9 cellular contexts compared by ENCODE assay signal in genomic region chr10:81874878-81875679, GRCh38.
DNase-seq lines count a peak whose midpoint lies in the region; ATAC-seq and TF ChIP-seq lines count a peak whose summit lies in the region.
"Had no signal": no experiment of that assay in that cellular context is flagged by ENCODE, and none has a peak within 500 bp of the region (broad histone marks: within the 10 kb centered on the region; RNA-seq: fewer than 3 reads in every experiment).

Gene NRG3 (plus strand): TSS chr10:81875194.

- H3K27me3 ChIP-seq in brain microvascular endothelial cell (replicated peaks), result peaks cover 12% of the 10 kb centered on the region

- TF ChIP-seq CTCF in brain microvascular endothelial cell (IDR thresholded peaks at IDR 0.05; ENCODE audit: low read depth, low read length, missing control alignments), result no peak

- in situ Hi-C loops in brain microvascular endothelial cell (cut with HindIII; ENCODE audit: low pct_ligation_motif_present, low sequenced_read_pairs), result no loop called here

- peak; percentile 16 for DNase-seq in AG20443 (ENCODE audit: low spot score)
- no peak for DNase-seq in brain microvascular endothelial cell
- peak; percentile 25 for DNase-seq in midbrain (lab: John Stamatoyannopoulos, UW)
- DNase-seq in NCI-H2081 (lab: John Stamatoyannopoulos, UW), result no peak
- DNase-seq in hepatic stellate cell (ENCODE audit: low spot score), result no peak
- no peak for DNase-seq in foreskin melanocyte

- no peak within 1 kb of the TSS for H3K27ac ChIP-seq in brain microvascular endothelial cell

- peak within 1 kb of the TSS; percentile 50 for H3K4me3 ChIP-seq in brain microvascular endothelial cell (ENCODE audit: low read depth, low read length)
- H3K4me3 ChIP-seq: GM12878 had no signal

- ATAC-seq in GM19463 (IDR thresholded peaks at IDR 0.05; ENCODE audit: unreplicated experiment), result peak; percentile 25
- no peak for ATAC-seq in GM21367 (IDR thresholded peaks at IDR 0.05; ENCODE audit: unreplicated experiment)
- ATAC-seq: GM12878 had no signal

- H3K36me3 ChIP-seq in brain microvascular endothelial cell (replicated peaks), result no peaks in the 10 kb centered on the region

Comparison
In these comparisons a context has a peak if more than half of its experiments do, and no peak if none do; other contexts are left out.
1. DNase-seq: peak in AG20443 (single experiment) and midbrain (single experiment); none in brain microvascular endothelial cell (single experiment), NCI-H2081 (0 of 2), hepatic stellate cell (single experiment) and foreskin melanocyte (single experiment).